8 cellular contexts compared by ENCODE assay signal in the genomic region with DNA sequence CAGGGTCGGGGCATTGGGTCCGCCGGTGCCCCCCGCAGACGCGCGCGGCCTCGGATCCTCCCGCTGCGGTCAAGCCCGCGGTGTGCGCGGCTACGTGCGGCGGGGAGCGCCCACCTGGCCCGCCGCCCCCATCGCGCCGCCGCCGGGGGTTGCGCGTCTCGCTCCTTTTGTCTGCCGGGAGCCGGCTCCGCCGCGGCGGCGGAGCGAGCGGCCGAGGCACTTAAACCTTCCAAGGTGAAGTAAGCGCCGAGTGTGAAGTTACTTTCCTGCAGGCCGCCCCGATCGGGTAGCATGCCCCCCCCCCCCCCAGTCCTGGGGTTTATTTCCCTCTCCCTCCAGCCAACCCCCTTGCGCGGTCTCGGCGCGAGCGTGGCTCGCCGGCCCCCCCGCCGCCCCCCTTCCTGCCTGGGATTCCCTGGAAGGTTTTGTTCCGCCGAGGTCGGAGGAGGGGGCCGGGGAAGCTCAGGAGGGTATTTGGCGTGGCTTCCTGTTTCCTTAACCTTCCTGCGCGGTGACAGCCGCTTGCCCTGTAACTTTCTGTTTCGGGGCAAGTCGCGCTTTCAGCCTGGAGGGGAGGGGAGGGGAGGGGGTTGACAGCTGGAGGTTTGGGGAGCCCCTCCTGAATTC.
DNase-seq lines count a peak whose midpoint lies in the region; ATAC-seq and TF ChIP-seq lines count a peak whose summit lies in the region.

No MANE protein-coding gene starts in this region.

- DNase-seq in AG10803 (ENCODE audit: low read depth) = no peak
- peak; percentile 30 for DNase-seq in activated T-helper 1 cell treated with Interleukin-2 at 50 U/mL for 16 hours (ENCODE audit: low read depth)
- peak in 1 of 2 donors; percentile 66 for DNase-seq in foreskin fibroblast
- DNase-seq in middle frontal gyrus (ENCODE audit: extremely low spot score, low spot score) = no peak

- H3K9ac ChIP-seq in OCI-LY1 (ENCODE audit: low read length) = peak overlapping the region; percentile 93
- H3K9ac ChIP-seq in parathyroid adenoma = peak overlapping the region; percentile 40

- H4K20me1 ChIP-seq in OCI-LY1 (ENCODE audit: insufficient read depth, low read length) = no peaks in the 10 kb centered on the region

- H3K9me2 ChIP-seq in OCI-LY1 (ENCODE audit: low read depth, low read length) = no peaks in the 10 kb centered on the region

- ATAC-seq in GM21515 (IDR thresholded peaks at IDR 0.05; ENCODE audit: unreplicated experiment) = peak; percentile 28
- ATAC-seq in GM19324 (IDR thresholded peaks at IDR 0.05; ENCODE audit: low FRiP score, unreplicated experiment) = no peak

- no peaks in the 10 kb centered on the region for H3K27me3 ChIP-seq in OCI-LY1 (ENCODE audit: insufficient read depth, low read length)
- no peaks in the 10 kb centered on the region for H3K27me3 ChIP-seq in parathyroid adenoma (ENCODE audit: control insufficient read depth, insufficient read depth, low read length)

- H3F3A ChIP-seq in OCI-LY1 (ENCODE audit: insufficient read depth, low read length) = no peaks in the 10 kb centered on the region

- TF ChIP-seq CTCF in AG10803 (conservative IDR thresholded peaks at IDR 0.05; ENCODE audit: low read length) (no peak), OCI-LY1 (IDR thresholded peaks at IDR 0.05; ENCODE audit: low read length) (no peak), foreskin fibroblast (IDR thresholded peaks at IDR 0.05; ENCODE audit: low read depth, low read length) (no peak), parathyroid adenoma (IDR thresholded peaks at IDR 0.05) (no peak)

- H3K9me3 ChIP-seq in OCI-LY1 (ENCODE audit: low read length) (no peaks in the 10 kb centered on the region), parathyroid adenoma (ENCODE audit: control insufficient read depth, low read length) (no peaks in the 10 kb centered on the region)

- no peaks in the 10 kb centered on the region; the same call in 1 of the 2 replicates for H3K36me3 ChIP-seq in OCI-LY1 (ENCODE audit: insufficient read depth, low read length)
- no peaks in the 10 kb centered on the region for H3K36me3 ChIP-seq in parathyroid adenoma (ENCODE audit: control insufficient read depth, insufficient read depth, low read length)

- H3K4me3 ChIP-seq in AG10803 (ENCODE audit: low read length) (peak overlapping the region; percentile 78), OCI-LY1 (ENCODE audit: low read depth, low read length, poor library complexity, severe bottlenecking) (peak overlapping the region; percentile 94), foreskin fibroblast (ENCODE audit: low read depth in 1 of 2, low read length in 2 of 2) (peak overlapping the region; percentile 80 to 84), parathyroid adenoma (ENCODE audit: low read depth, low read length) (peak overlapping the region; percentile 88)

- peaks cover 13% of the 10 kb centered on the region; the same call in 1 of the 2 replicates for H3K79me2 ChIP-seq in OCI-LY1 (ENCODE audit: insufficient read depth, low read length)
- peaks cover 32% of the 10 kb centered on the region for H3K79me2 ChIP-seq in parathyroid adenoma

- H2AFZ ChIP-seq in OCI-LY1 (ENCODE audit: low read length) = no peak overlapping the region
- no peak overlapping the region for H2AFZ ChIP-seq in parathyroid adenoma

- H3K4me2 ChIP-seq in OCI-LY1 (ENCODE audit: low read length) (peak overlapping the region; percentile 69), parathyroid adenoma (ENCODE audit: low read length) (peak overlapping the region; percentile 74)

- H3K4me1 ChIP-seq in OCI-LY1 (ENCODE audit: insufficient read depth, low read length, severe bottlenecking) = peaks cover 50% of the 10 kb centered on the region
- H3K4me1 ChIP-seq in parathyroid adenoma = peaks cover 26% of the 10 kb centered on the region

- H3K27ac ChIP-seq in OCI-LY1 (ENCODE audit: low read depth, low read length, poor library complexity, severe bottlenecking) (peak overlapping the region; percentile 89), parathyroid adenoma (peak overlapping the region; percentile 83)
